Comparison of ENCODE assay signal across 20 cellular contexts in genomic region chr6:130152908-130153510, GRCh38.
"Had no signal": no experiment of that assay in that cellular context is flagged by ENCODE, and none has a peak within 500 bp of the region (broad histone marks: within the 10 kb centered on the region; RNA-seq: fewer than 3 reads in every experiment).

No MANE protein-coding gene starts in this region.

- H2AFZ ChIP-seq: hepatocyte had no signal

- H3K4me3 ChIP-seq: dorsolateral prefrontal cortex, hepatocyte, ovary, suprapubic skin, thyroid gland, upper lobe of left lung, uterus had no signal

- H3K4me2 ChIP-seq: hepatocyte had no signal

- H3K9me3 ChIP-seq: ovary, suprapubic skin, thyroid gland, upper lobe of left lung, uterus had no signal

- H3K27me3 ChIP-seq: dorsolateral prefrontal cortex, hepatocyte, ovary, suprapubic skin, thyroid gland, upper lobe of left lung, uterus had no signal

- H3K79me2 ChIP-seq: hepatocyte had no signal

- H3K4me1 ChIP-seq: suprapubic skin, thyroid gland, upper lobe of left lung, uterus had no signal

- H3K36me3 ChIP-seq: ovary, suprapubic skin, thyroid gland, upper lobe of left lung, uterus had no signal

- ATAC-seq: left colon; naive thymus-derived CD4-positive, alpha-beta T cell; right cardiac atrium; stimulated activated effector memory CD8-positive, alpha-beta T cell treated with anti-CD3 and anti-CD28 coated beads, Interleukin-12 subunit alpha, Interleukin-12 subunit beta, amount 100 ng/mL, for 72 hours; stimulated activated naive CD8-positive, alpha-beta T cell treated with anti-CD3 and anti-CD28 coated beads, Interleukin-15, Interleukin-2, amounts not matched to agents 100 U/mL and 50 U/mL, for 24 hours had no signal

- H3K27ac ChIP-seq: dorsolateral prefrontal cortex, hepatocyte, ovary, suprapubic skin, thyroid gland, upper lobe of left lung, uterus had no signal

- DNase-seq: cortex of kidney; dorsolateral prefrontal cortex; effector CD8-positive, alpha-beta T cell; foreskin melanocyte; head of caudate nucleus; left colon; mesendoderm; naive thymus-derived CD4-positive, alpha-beta T cell; nucleus accumbens; ovary; right cardiac atrium; stimulated activated CD4-positive, alpha-beta T cell treated with anti-CD3 and anti-CD28 coated beads, Interleukin-4, amount 100 ng/mL, for 1 hour; stimulated activated CD8-positive, alpha-beta memory T cell treated with anti-CD3 and anti-CD28 coated beads, Interleukin-4, amount 100 ng/mL, for 48 hours; stimulated activated naive CD8-positive, alpha-beta T cell treated with anti-CD3 and anti-CD28 coated beads, Interleukin-15, Interleukin-2, amounts not matched to agents 100 U/mL and 50 U/mL, for 24 hours; thyroid gland; upper lobe of left lung; uterus had no signal
